ENCODE assay signal across 1 cellular context in genomic region chr22:50199251-50199721, GRCh38.
TF ChIP-seq lines count a peak whose summit lies in the region.

No MANE protein-coding gene starts in this region.

TF ChIP-seq in IMR-90, 13 proteins besides CTCF, POLR2A, EP300 and RAD21:
- TF ChIP-seq CHD1 (IDR thresholded peaks at IDR 0.05; ENCODE audit: low read depth, low read length) (no peak), CEBPB (IDR thresholded peaks at IDR 0.05; ENCODE audit: low read depth, low read length) (no peak), RCOR1 (IDR thresholded peaks at IDR 0.05; ENCODE audit: insufficient replicate concordance, low read length) (no peak), USF2 (IDR thresholded peaks at IDR 0.05; ENCODE audit: low read depth, low read length) (no peak), FOS (IDR thresholded peaks at IDR 0.05; ENCODE audit: low read depth, low read length) (no peak), NFE2L2 (IDR thresholded peaks at IDR 0.05; ENCODE audit: low read depth, low read length) (no peak), MAZ (IDR thresholded peaks at IDR 0.05; ENCODE audit: borderline replicate concordance, low read depth, low read length) (no peak), MAFK (IDR thresholded peaks at IDR 0.05; ENCODE audit: low read depth, low read length) (no peak), RFX5 (IDR thresholded peaks at IDR 0.05; ENCODE audit: low read depth, low read length) (no peak), MXI1 (IDR thresholded peaks at IDR 0.05; ENCODE audit: borderline replicate concordance, low read depth, low read length) (no peak), SMC3 (IDR thresholded peaks at IDR 0.05; ENCODE audit: low read depth, low read length) (no peak), ELK1 (IDR thresholded peaks at IDR 0.05; ENCODE audit: borderline replicate concordance, low read depth, low read length) (no peak), BHLHE40 (IDR thresholded peaks at IDR 0.05; ENCODE audit: low read depth, low read length) (no peak)
TF ChIP-seq in IMR-90: peak in this region for 0.
